ENCODE assay signal across 1 cellular context in genomic region chr6:134750669-134751068, GRCh38.
TF ChIP-seq lines count a peak whose summit lies in the region.

No MANE protein-coding gene starts in this region.

TF ChIP-seq in GM23338, 12 proteins besides CTCF, POLR2A, EP300 and RAD21 (continued from another document):
- TF ChIP-seq ZNF462 (CRISPR knock-in tag; IDR thresholded peaks at IDR 0.05), result no peak
